In genomic region chr5:154363411-154363810, GRCh38 we compare ENCODE assay signal across 33 cellular contexts.
"Had no signal": no experiment of that assay in that cellular context is flagged by ENCODE, and none has a peak within 500 bp of the region (broad histone marks: within the 10 kb centered on the region; RNA-seq: fewer than 3 reads in every experiment).

No MANE protein-coding gene starts in this region.

- H3K36me3 Mint-ChIP-seq: activated naive CD4-positive, alpha-beta T cell treated with anti-CD3 and anti-CD28 coated beads, Interleukin-2, amount 10 ng/mL, durations not matched to agents 7 days and 5 days had no signal

- DNase-seq: activated B cell treated with CpG ODN at 0.5 μM for 24 hours; activated CD4-positive, alpha-beta memory T cell treated with anti-CD3 and anti-CD28 coated beads for 36 hours; activated CD4-positive, alpha-beta T cell treated with anti-CD3 and anti-CD28 coated beads for 4 hours; activated CD4-positive, alpha-beta T cell treated with anti-CD3 and anti-CD28 coated beads, Interleukin-2, amount 10 ng/mL, durations not matched to agents 24 days and 14 days; activated CD4-positive, alpha-beta T cell treated with anti-CD3 and anti-CD28 coated beads, Interleukin-2, amount 50 U/mL, for 1 hour; activated CD4-positive, alpha-beta T cell treated with anti-CD3 and anti-CD28 coated beads, Interleukin-2, amount 50 U/mL, for 4 hours; activated CD4-positive, CD25-positive, alpha-beta regulatory T cell treated with anti-CD3 and anti-CD28 coated beads, Interleukin-2, amount 50 U/mL, for 72 hours; activated CD8-positive, alpha-beta memory T cell treated with anti-CD3 and anti-CD28 coated beads, Interleukin-2, amount 50 U/mL, for 4 hours; activated CD8-positive, alpha-beta T cell treated with anti-CD3 and anti-CD28 coated beads for 36 hours; activated effector memory CD4-positive, alpha-beta T cell treated with Interleukin-2 at 50 U/mL for 16 hours; activated gamma-delta T cell; activated naive CD4-positive, alpha-beta T cell treated with anti-CD3 and anti-CD28 coated beads, Interleukin-2, amount 10 ng/mL, durations not matched to agents 7 days and 5 days; activated naive CD4-positive, alpha-beta T cell treated with Interleukin-2 at 50 U/mL for 16 hours; activated naive CD8-positive, alpha-beta T cell treated with anti-CD3 and anti-CD28 coated beads, Interleukin-2, amount 10 ng/mL, durations not matched to agents 7 days and 5 days; activated naive CD8-positive, alpha-beta T cell treated with anti-CD3 and anti-CD28 coated beads, Interleukin-2, amount 50 U/mL, for 24 hours; activated T-cell treated with anti-CD3 and anti-CD28 coated beads for 4 hours; activated T-cell treated with anti-CD3 and anti-CD28 coated beads, Interleukin-2, amount 50 U/mL, for 1 hour; activated T-cell treated with anti-CD3 and anti-CD28 coated beads, Interleukin-2, amount 50 U/mL, for 4 hours; amniotic stem cell; aorta; body of pancreas; brain microvascular endothelial cell; central memory CD4-positive, alpha-beta T cell; T-helper 1 cell; T-helper 2 cell; T-helper 9 cell had no signal

- H3K27ac Mint-ChIP-seq: activated B cell treated with CpG ODN at 0.5 μM for 24 hours; activated CD4-positive, alpha-beta memory T cell treated with anti-CD3 and anti-CD28 coated beads for 36 hours; activated CD4-positive, alpha-beta T cell treated with anti-CD3 and anti-CD28 coated beads, Interleukin-2, amount 10 ng/mL, durations not matched to agents 24 days and 14 days; activated CD8-positive, alpha-beta T cell treated with anti-CD3 and anti-CD28 coated beads for 36 hours; activated naive CD4-positive, alpha-beta T cell treated with anti-CD3 and anti-CD28 coated beads, Interleukin-2, amount 10 ng/mL, durations not matched to agents 7 days and 5 days; activated naive CD4-positive, alpha-beta T cell treated with anti-CD3 and anti-CD28 coated beads, Interleukin-2, amount 50 U/mL, for 24 hours; activated naive CD8-positive, alpha-beta T cell; activated naive CD8-positive, alpha-beta T cell treated with anti-CD3 and anti-CD28 coated beads, Interleukin-2, amount 10 ng/mL, durations not matched to agents 7 days and 5 days; activated naive CD8-positive, alpha-beta T cell treated with anti-CD3 and anti-CD28 coated beads, Interleukin-2, amount 50 U/mL, for 24 hours; activated T-helper 2 cell treated with anti-CD3 and anti-CD28 coated beads, Interferon-gamma antibody, Interleukin-2, Interleukin-4, amounts not matched to agents 10 μg/mL and 5 μg/mL and 100 μg/mL, durations not matched to agents 14 hours and 24 hours and 36 hours; T-helper 1 cell treated with Interleukin-12 subunit alpha and Interleukin-12 subunit beta and Interleukin-4 antibody, amounts not matched to agents 30 μg/mL and 1 μg/mL, for 36 hours; T-helper 2 cell treated with Interferon-gamma antibody and Interleukin-4, amounts not matched to agents 5 μg/mL and 100 μg/mL, for 36 hours had no signal

- H3K4me3 Mint-ChIP-seq: activated B cell treated with CpG ODN at 0.5 μM for 24 hours; activated CD4-positive, alpha-beta memory T cell treated with anti-CD3 and anti-CD28 coated beads for 36 hours; activated CD4-positive, alpha-beta T cell treated with anti-CD3 and anti-CD28 coated beads, Interleukin-2, amount 10 ng/mL, durations not matched to agents 24 days and 14 days; activated CD8-positive, alpha-beta T cell treated with anti-CD3 and anti-CD28 coated beads for 36 hours; activated naive CD4-positive, alpha-beta T cell treated with anti-CD3 and anti-CD28 coated beads, Interleukin-2, amount 10 ng/mL, durations not matched to agents 7 days and 5 days; activated naive CD4-positive, alpha-beta T cell treated with anti-CD3 and anti-CD28 coated beads, Interleukin-2, amount 50 U/mL, for 24 hours; activated naive CD8-positive, alpha-beta T cell; activated naive CD8-positive, alpha-beta T cell treated with anti-CD3 and anti-CD28 coated beads, Interleukin-2, amount 10 ng/mL, durations not matched to agents 7 days and 5 days; activated naive CD8-positive, alpha-beta T cell treated with anti-CD3 and anti-CD28 coated beads, Interleukin-2, amount 50 U/mL, for 24 hours; activated T-cell treated with anti-CD3 and anti-CD28 coated beads, Interleukin-2, amount 50 U/mL, for 4 hours; T-helper 1 cell treated with Interleukin-12 subunit alpha and Interleukin-12 subunit beta and Interleukin-4 antibody, amounts not matched to agents 30 μg/mL and 1 μg/mL, for 36 hours; T-helper 2 cell treated with Interferon-gamma antibody and Interleukin-4, amounts not matched to agents 5 μg/mL and 100 μg/mL, for 36 hours had no signal

- H3K4me1 Mint-ChIP-seq: activated B cell treated with CpG ODN at 0.5 μM for 24 hours; activated naive CD4-positive, alpha-beta T cell treated with anti-CD3 and anti-CD28 coated beads, Interleukin-2, amount 10 ng/mL, durations not matched to agents 7 days and 5 days; activated naive CD8-positive, alpha-beta T cell treated with anti-CD3 and anti-CD28 coated beads, Interleukin-2, amount 50 U/mL, for 24 hours had no signal

- H3K27me3 Mint-ChIP-seq: activated B cell treated with CpG ODN at 0.5 μM for 24 hours; activated CD4-positive, alpha-beta memory T cell treated with anti-CD3 and anti-CD28 coated beads for 36 hours; activated CD4-positive, alpha-beta T cell treated with anti-CD3 and anti-CD28 coated beads, Interleukin-2, amount 10 ng/mL, durations not matched to agents 24 days and 14 days; activated CD8-positive, alpha-beta T cell treated with anti-CD3 and anti-CD28 coated beads for 36 hours; activated naive CD4-positive, alpha-beta T cell treated with anti-CD3 and anti-CD28 coated beads, Interleukin-2, amount 10 ng/mL, durations not matched to agents 7 days and 5 days; activated naive CD4-positive, alpha-beta T cell treated with anti-CD3 and anti-CD28 coated beads, Interleukin-2, amount 50 U/mL, for 24 hours; activated naive CD8-positive, alpha-beta T cell; activated naive CD8-positive, alpha-beta T cell treated with anti-CD3 and anti-CD28 coated beads, Interleukin-2, amount 10 ng/mL, durations not matched to agents 7 days and 5 days; activated naive CD8-positive, alpha-beta T cell treated with anti-CD3 and anti-CD28 coated beads, Interleukin-2, amount 50 U/mL, for 24 hours had no signal

- ATAC-seq: activated CD8-positive, alpha-beta T cell treated with anti-CD3 and anti-CD28 coated beads for 36 hours; activated naive CD8-positive, alpha-beta T cell treated with anti-CD3 and anti-CD28 coated beads, Interleukin-2, amount 50 U/mL, for 24 hours; activated T-cell treated with anti-CD3 and anti-CD28 coated beads, Interleukin-2, amount 50 U/mL, for 4 hours; body of pancreas had no signal

- H3K36me3 ChIP-seq: brain microvascular endothelial cell, breast epithelium had no signal

- H3K9me3 Mint-ChIP-seq: activated B cell treated with CpG ODN at 0.5 μM for 24 hours; activated CD4-positive, alpha-beta memory T cell treated with anti-CD3 and anti-CD28 coated beads for 36 hours; activated CD4-positive, alpha-beta T cell treated with anti-CD3 and anti-CD28 coated beads, Interleukin-2, amount 10 ng/mL, durations not matched to agents 24 days and 14 days; activated CD8-positive, alpha-beta T cell treated with anti-CD3 and anti-CD28 coated beads for 36 hours; activated naive CD4-positive, alpha-beta T cell treated with anti-CD3 and anti-CD28 coated beads, Interleukin-2, amount 10 ng/mL, durations not matched to agents 7 days and 5 days; activated naive CD4-positive, alpha-beta T cell treated with anti-CD3 and anti-CD28 coated beads, Interleukin-2, amount 50 U/mL, for 24 hours; activated naive CD8-positive, alpha-beta T cell treated with anti-CD3 and anti-CD28 coated beads, Interleukin-2, amount 10 ng/mL, durations not matched to agents 7 days and 5 days; activated naive CD8-positive, alpha-beta T cell treated with anti-CD3 and anti-CD28 coated beads, Interleukin-2, amount 50 U/mL, for 24 hours; activated T-cell treated with anti-CD3 and anti-CD28 coated beads, Interleukin-2, amount 50 U/mL, for 4 hours; activated T-helper 2 cell treated with anti-CD3 and anti-CD28 coated beads, Interferon-gamma antibody, Interleukin-2, Interleukin-4, amounts not matched to agents 10 μg/mL and 5 μg/mL and 100 μg/mL, durations not matched to agents 14 hours and 24 hours and 36 hours; T-helper 1 cell treated with Interleukin-12 subunit alpha and Interleukin-12 subunit beta and Interleukin-4 antibody, amounts not matched to agents 30 μg/mL and 1 μg/mL, for 36 hours; T-helper 2 cell treated with Interferon-gamma antibody and Interleukin-4, amounts not matched to agents 5 μg/mL and 100 μg/mL, for 36 hours had no signal

- H3K27ac ChIP-seq: body of pancreas, brain microvascular endothelial cell, breast epithelium, VCaP had no signal

- H3K27me3 ChIP-seq: body of pancreas, brain microvascular endothelial cell, breast epithelium had no signal

- H3K4me1 ChIP-seq: breast epithelium had no signal

- H3K4me3 ChIP-seq: body of pancreas, breast epithelium had no signal

- H3K9me3 ChIP-seq: body of pancreas, breast epithelium had no signal
